16 cellular contexts compared by ENCODE assay signal in the genomic region with DNA sequence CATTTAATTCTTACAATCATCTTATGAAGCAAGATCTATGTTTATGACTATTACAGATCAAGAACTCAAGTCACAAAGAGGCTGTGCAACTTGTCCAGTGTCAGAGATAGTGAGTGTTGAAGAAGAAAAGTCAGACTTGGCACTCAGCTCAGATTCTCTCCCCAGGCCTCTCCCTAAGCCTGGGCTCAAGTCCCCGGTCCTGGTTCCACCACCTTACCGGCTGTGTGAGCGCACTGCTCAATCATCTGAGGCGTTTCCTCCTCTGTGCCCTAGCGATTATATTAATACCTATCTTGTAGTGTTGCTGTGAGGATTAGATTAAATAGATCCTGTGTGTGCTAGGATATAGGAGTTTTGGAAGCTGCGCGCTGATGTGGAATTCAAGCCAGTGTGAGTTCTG. TPM values are rescaled to one million over a fixed set of nuclear protein-coding genes. Genes with fewer than 3 reads are reported as not detected.
DNase-seq lines count a peak whose midpoint lies in the region; ATAC-seq and TF ChIP-seq lines count a peak whose summit lies in the region.
"Had no signal": no experiment of that assay in that cellular context is flagged by ENCODE, and none has a peak within 500 bp of the region (broad histone marks: within the 10 kb centered on the region; RNA-seq: fewer than 3 reads in every experiment).

No MANE protein-coding gene starts in this region.

- peak in 2 of 4 donors; percentile 6 to 10 for DNase-seq in body of pancreas
- peak in 2 of 5 donors; percentile 29 to 38 for DNase-seq in heart left ventricle
- DNase-seq in neural progenitor cell (ENCODE audit: low spot score): no peak
- DNase-seq in tibial artery: peak in 1 of 2 donors; percentile 19
- no peak for DNase-seq in OCI-M1 (lab: John Stamatoyannopoulos, UW)
- no peak for DNase-seq in SHP77 treated with DMSO at 0.1 percent for 48 hours (lab: John Stamatoyannopoulos, UW)
- DNase-seq: activated CD8-positive, alpha-beta T cell treated with anti-CD3 and anti-CD28 coated beads, Interleukin-2, amount 10 ng/mL, durations not matched to agents 7 days and 5 days; activated effector memory CD4-positive, alpha-beta T cell treated with anti-CD3 and anti-CD28 coated beads, Interleukin-2, amount 50 U/mL, for 16 hours; caudate nucleus; NCI-H1092 treated with DMSO at 0.1 percent for 48 hours; NCI-H2171; stimulated activated CD4-positive, alpha-beta T cell treated with anti-CD3 and anti-CD28 coated beads, Interleukin-12 subunit alpha, Interleukin-12 subunit beta, amount 100 ng/mL, for 4 hours had no signal

- TF ChIP-seq CTCF in body of pancreas (IDR thresholded peaks at IDR 0.05): no peak
- no peak for TF ChIP-seq CTCF in heart left ventricle (IDR thresholded peaks at IDR 0.05)
- no peak for TF ChIP-seq CTCF in neural progenitor cell (IDR thresholded peaks at IDR 0.05)
- no peak for TF ChIP-seq CTCF in tibial artery (IDR thresholded peaks at IDR 0.05)

- no peak overlapping the region for H3K4me2 ChIP-seq in neural progenitor cell
- H3K4me2 ChIP-seq: BLaER1 had no signal

- peaks cover 2% of the 10 kb centered on the region for H3K9me3 Mint-ChIP-seq in neural progenitor cell

- H3K4me3 Mint-ChIP-seq in neural progenitor cell: no peak overlapping the region
- H3K4me3 Mint-ChIP-seq: activated CD8-positive, alpha-beta T cell treated with anti-CD3 and anti-CD28 coated beads, Interleukin-2, amount 10 ng/mL, durations not matched to agents 7 days and 5 days had no signal

- H3K9ac ChIP-seq in neural progenitor cell: no peak overlapping the region
- H3K9ac ChIP-seq: BLaER1 had no signal

- no peak overlapping the region for H2AFZ ChIP-seq in neural progenitor cell (replicated peaks)

- H3K36me3 ChIP-seq in body of pancreas (replicated peaks in 1 of 2; ENCODE audit: insufficient read depth in 1 of 2, low read depth in 2 of 2): no peaks in the 10 kb centered on the region
- H3K36me3 ChIP-seq in heart left ventricle: no peaks in the 10 kb centered on the region
- H3K36me3 ChIP-seq in neural progenitor cell: no peaks in the 10 kb centered on the region
- H3K36me3 ChIP-seq in tibial artery: no peaks in the 10 kb centered on the region

- no peaks in the 10 kb centered on the region for H3K36me3 Mint-ChIP-seq in neural progenitor cell

- TF ChIP-seq POLR2A in body of pancreas (IDR thresholded peaks at IDR 0.05): no peak
- TF ChIP-seq POLR2A in heart left ventricle (IDR thresholded peaks at IDR 0.05): no peak

- peaks cover 31% of the 10 kb centered on the region for H3K4me1 Mint-ChIP-seq in neural progenitor cell

- ATAC-seq in body of pancreas (peak; percentile 3), heart left ventricle (peak in 3 of 4 donors; percentile 33 to 51 (median 49)), HG02870 (IDR thresholded peaks at IDR 0.05; ENCODE audit: unreplicated experiment) (no peak), GM21529 (IDR thresholded peaks at IDR 0.05; ENCODE audit: unreplicated experiment) (no peak)
- ATAC-seq: activated CD8-positive, alpha-beta T cell treated with anti-CD3 and anti-CD28 coated beads, Interleukin-2, amount 10 ng/mL, durations not matched to agents 7 days and 5 days; left colon had no signal

- H4K20me1 ChIP-seq in neural progenitor cell (ENCODE audit: low read depth): no peaks in the 10 kb centered on the region

- H3F3A ChIP-seq in neural progenitor cell (ENCODE audit: low read depth): peaks cover 6% of the 10 kb centered on the region

- H3K27me3 ChIP-seq in body of pancreas (no peaks in the 10 kb centered on the region), heart left ventricle (no peaks in the 10 kb centered on the region), neural progenitor cell (no peaks in the 10 kb centered on the region), tibial artery (no peaks in the 10 kb centered on the region)
- H3K27me3 ChIP-seq: BLaER1 had no signal

- peak overlapping the region; percentile 50 to 81 (median 78) for H3K27ac ChIP-seq in body of pancreas
- H3K27ac ChIP-seq in heart left ventricle: peak overlapping the region; percentile 19 to 97 (median 76)
- H3K27ac ChIP-seq in neural progenitor cell: no peak overlapping the region
- H3K27ac ChIP-seq in tibial artery: peak overlapping the region; percentile 74 to 98
- H3K27ac ChIP-seq: BLaER1 had no signal

- H3K4me3 ChIP-seq in body of pancreas (no peak overlapping the region), heart left ventricle (peak overlapping the region in 1 of 12 donors; percentile 1), neural progenitor cell (no peak overlapping the region), tibial artery (no peak overlapping the region)
- H3K4me3 ChIP-seq: BLaER1 had no signal

- peak overlapping the region; percentile 21 for H3K27ac Mint-ChIP-seq in neural progenitor cell
- H3K27ac Mint-ChIP-seq: activated CD8-positive, alpha-beta T cell treated with anti-CD3 and anti-CD28 coated beads, Interleukin-2, amount 10 ng/mL, durations not matched to agents 7 days and 5 days had no signal

- intact Hi-C loops in body of pancreas (cut with DNase I): no loop called here
- intact Hi-C loops in heart left ventricle (cut with DNase I): no loop called here
- intact Hi-C loops in tibial artery (cut with DNase I; ENCODE audit: low total_unique reads): no loop called here

- peaks cover 18% of the 10 kb centered on the region for H3K27me3 Mint-ChIP-seq in neural progenitor cell (ENCODE audit: insufficient read depth, low read depth)

- H3K4me1 ChIP-seq in body of pancreas: peaks cover 45% of the 10 kb centered on the region
- peaks cover 7 to 70% (median 50%) of the 10 kb centered on the region in 12 donors for H3K4me1 ChIP-seq in heart left ventricle
- H3K4me1 ChIP-seq in neural progenitor cell: peaks cover 11% of the 10 kb centered on the region
- peaks cover 0 to 99% (median 56%) of the 10 kb centered on the region in 4 donors for H3K4me1 ChIP-seq in tibial artery

- 58 to 61% methylated on average over 7 of the region's 7 CpGs for WGBS in body of pancreas, 2 donors
- 22 to 32% (median 24%) methylated on average over 7 of the region's 7 CpGs for WGBS in heart left ventricle, 4 donors

- H3K79me2 ChIP-seq in neural progenitor cell (ENCODE audit: low read depth): no peaks in the 10 kb centered on the region

- no peaks in the 10 kb centered on the region for H3K9me3 ChIP-seq in body of pancreas
- H3K9me3 ChIP-seq in heart left ventricle: no peaks in the 10 kb centered on the region
- no peaks in the 10 kb centered on the region for H3K9me3 ChIP-seq in neural progenitor cell (ENCODE audit: low read depth)
- no peaks in the 10 kb centered on the region for H3K9me3 ChIP-seq in tibial artery
- H3K9me3 ChIP-seq: BLaER1 had no signal

RNA-seq across cellular contexts. Expression of gene TNS1, which starts 38.5 kb away (rescaled TPM):
- 100 to 1,000 TPM; 168 to 174 TPM for total RNA-seq in body of pancreas
- 100 to 1,000 TPM; 513 to 899 (median 742) TPM for total RNA-seq in heart left ventricle
- 100 to 1,000 TPM; 243 to 339 TPM for polyA plus RNA-seq in heart left ventricle
- 0.24 and 2.3 TPM in 2 replicates for total RNA-seq in neural progenitor cell (ENCODE audit: low replicate concordance)

Comparison
In these comparisons a context has a peak if more than half of its experiments do, and no peak if none do; other contexts are left out.
1. ATAC-seq: peak in body of pancreas (single experiment) and heart left ventricle (3 of 4); none in HG02870 (single experiment) and GM21529 (single experiment).
2. RNA of gene TNS1, which starts 38.5 kb away (total RNA-seq): 513 to 899 TPM in heart left ventricle and 168 to 174 TPM in body of pancreas; 0.24 to 2.3 TPM in neural progenitor cell; every median in the first group is over 10 times any median in the second.